ENCODE assay signal across 10 cellular contexts in the genomic region with DNA sequence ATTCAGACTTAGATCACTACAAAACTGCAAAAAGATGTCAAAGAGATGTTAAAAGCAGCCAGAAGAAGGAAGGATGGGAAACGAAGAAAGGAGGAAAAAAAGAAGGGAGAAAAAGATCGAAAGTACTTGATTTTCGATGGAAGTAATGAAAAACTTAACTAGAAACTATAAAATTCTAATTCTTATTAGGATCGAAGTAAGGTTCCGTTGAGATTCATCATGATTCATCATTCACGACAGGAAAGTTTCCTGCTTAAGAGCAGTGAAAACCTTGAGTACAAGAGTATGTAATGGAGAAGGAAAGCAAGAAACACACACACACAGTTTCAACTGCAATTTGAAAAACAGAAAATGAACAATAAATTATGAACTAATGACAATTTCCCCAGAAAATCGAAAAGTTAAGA. TPM values are rescaled to one million over a fixed set of nuclear protein-coding genes. Genes with fewer than 3 reads are reported as not detected.
DNase-seq lines count a peak whose midpoint lies in the region; ATAC-seq and TF ChIP-seq lines count a peak whose summit lies in the region.
"Had no signal": no experiment of that assay in that cellular context is flagged by ENCODE, and none has a peak within 500 bp of the region (broad histone marks: within the 10 kb centered on the region; RNA-seq: fewer than 3 reads in every experiment).

No MANE protein-coding gene starts in this region.

- H3K14ac ChIP-seq in neuronal stem cell (ENCODE audit: low read length) = no peak overlapping the region

- H3K27ac ChIP-seq in DND-41 (ENCODE audit: low read length) = peak overlapping the region; percentile 83
- H3K27ac ChIP-seq in coronary artery = peak overlapping the region in 1 of 2 donors; percentile 97
- no peak overlapping the region for H3K27ac ChIP-seq in neuronal stem cell (replicated peaks; ENCODE audit: low read length)

- H2BK15ac ChIP-seq in neuronal stem cell (ENCODE audit: low read length) = no peak overlapping the region

- no peak overlapping the region for H2BK12ac ChIP-seq in neuronal stem cell (ENCODE audit: low read length)

- H3K9ac ChIP-seq in DND-41 (ENCODE audit: low read depth, low read length) (peak overlapping the region; percentile 89), Loucy (ENCODE audit: low read depth, low read length, poor library complexity, severe bottlenecking) (peak overlapping the region; percentile 89), neuronal stem cell (ENCODE audit: low read depth, low read length, poor library complexity) (no peak overlapping the region)

- no peaks in the 10 kb centered on the region for H3F3A ChIP-seq in Loucy (ENCODE audit: low read depth)

- peaks cover 30% of the 10 kb centered on the region for H3K4me1 ChIP-seq in DND-41 (ENCODE audit: insufficient read depth, low read length)
- H3K4me1 ChIP-seq in Loucy (ENCODE audit: insufficient read depth, low read length, poor library complexity, severe bottlenecking) = peaks cover 35% of the 10 kb centered on the region
- peaks cover 3 to 6% of the 10 kb centered on the region in 2 donors for H3K4me1 ChIP-seq in neuronal stem cell (ENCODE audit: control insufficient read depth in 2 of 2, insufficient read depth in 1 of 2, low read depth in 1 of 2, low read length in 2 of 2)

- H2BK5ac ChIP-seq in neuronal stem cell (ENCODE audit: low read length) = no peak overlapping the region

- ATAC-seq in DND-41 (ENCODE audit: insufficient read depth, low read depth) (no peak), HG03159 (IDR thresholded peaks at IDR 0.05; ENCODE audit: unreplicated experiment) (no peak)

- no peak overlapping the region for H3K23ac ChIP-seq in neuronal stem cell (ENCODE audit: low read depth, low read length, poor library complexity)

- H4K8ac ChIP-seq in neuronal stem cell (ENCODE audit: low read depth, low read length) = no peak overlapping the region

- H4K20me1 ChIP-seq in DND-41 (ENCODE audit: insufficient read depth, low read length) (no peaks in the 10 kb centered on the region), Loucy (ENCODE audit: insufficient read depth, low read length, poor library complexity, severe bottlenecking) (peaks cover 25% of the 10 kb centered on the region)

- H3K4me2 ChIP-seq in DND-41 (ENCODE audit: insufficient read depth, low read length) (peak overlapping the region; percentile 75), Loucy (ENCODE audit: low read depth, low read length, poor library complexity, severe bottlenecking) (peak overlapping the region; percentile 90), neuronal stem cell (ENCODE audit: insufficient read depth, low read length, poor library complexity, severe bottlenecking) (no peak overlapping the region)

- DNase-seq in DND-41 = no peak
- no peak for DNase-seq in coronary artery (ENCODE audit: low spot score)
- DNase-seq in neuronal stem cell (ENCODE audit: low spot score) = no peak
- DNase-seq in HCEC 1CT = no peak
- DNase-seq in HPDE6-E6E7 (ENCODE audit: extremely low spot score) = no peak
- DNase-seq in activated CD4-positive, alpha-beta T cell treated with anti-CD3 and anti-CD28 coated beads for 1 hour = no peak
- DNase-seq: activated CD4-positive, alpha-beta T cell treated with anti-CD3 and anti-CD28 coated beads, Interleukin-2, amount 50 U/mL, for 1 hour; IMR-90 had no signal

- H2AFZ ChIP-seq in DND-41 (ENCODE audit: low read depth, low read length) (peak overlapping the region; percentile 85), Loucy (ENCODE audit: low read length) (no peak overlapping the region; the same call in 1 of the 2 replicates), neuronal stem cell (ENCODE audit: low read length) (peak overlapping the region; percentile 91)

- no peaks in the 10 kb centered on the region for H3K27me3 ChIP-seq in DND-41 (ENCODE audit: insufficient read depth, low read length, poor library complexity)
- no peaks in the 10 kb centered on the region for H3K27me3 ChIP-seq in Loucy (ENCODE audit: insufficient read depth, low read length, poor library complexity, severe bottlenecking)
- no peaks in the 10 kb centered on the region for H3K27me3 ChIP-seq in neuronal stem cell (ENCODE audit: control insufficient read depth in 3 of 3, insufficient read depth in 3 of 3, low read depth in 1 of 3, low read length in 3 of 3)

- no CpG with 5 or more reads among the region's 7 CpGs for WGBS in neuronal stem cell (ENCODE audit: extremely low coverage in 2 of 2, insufficient read length in 2 of 2, insufficient replicate concordance in 1 of 2), 2 donors

- H3K18ac ChIP-seq in neuronal stem cell (ENCODE audit: low read length) = no peak overlapping the region

- TF ChIP-seq CTCF in DND-41 (IDR thresholded peaks at IDR 0.05; ENCODE audit: borderline replicate concordance, extremely low read depth, low read length, poor library complexity, severe bottlenecking) (no peak), Loucy (conservative IDR thresholded peaks at IDR 0.05; ENCODE audit: low read length) (no peak), coronary artery (IDR thresholded peaks at IDR 0.05) (no peak)

- H3K9me3 ChIP-seq in DND-41 (ENCODE audit: insufficient read depth, low read length, severe bottlenecking) (no peaks in the 10 kb centered on the region), Loucy (ENCODE audit: insufficient read depth, low read depth, low read length) (no peaks in the 10 kb centered on the region), neuronal stem cell (replicated peaks in 1 of 2; ENCODE audit: control insufficient read depth in 2 of 2, insufficient read depth in 1 of 2, low read depth in 1 of 2, low read length in 2 of 2) (no peaks in the 10 kb centered on the region)

- no peaks in the 10 kb centered on the region for H3K9me2 ChIP-seq in Loucy (replicated peaks; ENCODE audit: low read depth, low read length)

- no peak overlapping the region for H2BK120ac ChIP-seq in neuronal stem cell (ENCODE audit: low read depth, low read length)

- H3K4ac ChIP-seq in neuronal stem cell (ENCODE audit: low read length) = no peak overlapping the region

- H3K79me1 ChIP-seq in neuronal stem cell (ENCODE audit: low read depth, low read length) = peaks cover 3% of the 10 kb centered on the region

- H2AK5ac ChIP-seq in neuronal stem cell (ENCODE audit: low read depth, low read length) = no peak overlapping the region

- no peak overlapping the region for H4K91ac ChIP-seq in neuronal stem cell (ENCODE audit: low read depth, low read length, poor library complexity)

- H3K36me3 ChIP-seq in DND-41 (ENCODE audit: insufficient read depth, low read length) (peaks cover 21% of the 10 kb centered on the region), Loucy (ENCODE audit: insufficient read depth, low read length) (peaks cover 7% of the 10 kb centered on the region), neuronal stem cell (replicated peaks in 1 of 2; ENCODE audit: control insufficient read depth in 2 of 2, insufficient read depth in 2 of 2, low read length in 2 of 2) (peaks cover 3 to 27% of the 10 kb centered on the region in 2 donors)

- H3K4me3 ChIP-seq in DND-41 (ENCODE audit: low read depth in 1 of 2, low read length in 2 of 2) = peak overlapping the region; percentile 71 to 84
- H3K4me3 ChIP-seq in Loucy (ENCODE audit: low read length, poor library complexity, severe bottlenecking) = peak overlapping the region; percentile 95
- peak overlapping the region; percentile 81 for H3K4me3 ChIP-seq in coronary artery
- peak overlapping the region in 1 of 2 donors; percentile 69 for H3K4me3 ChIP-seq in neuronal stem cell (ENCODE audit: low read length in 2 of 2)

- H3K79me2 ChIP-seq in DND-41 (ENCODE audit: insufficient read depth, low read length) (peaks cover 39% of the 10 kb centered on the region), Loucy (ENCODE audit: insufficient read depth, low read length) (peaks cover 42% of the 10 kb centered on the region)

RNA-seq across cellular contexts. Expression of a gene that starts 1.2 kb away (rescaled TPM):
- polyA plus RNA-seq in neuronal stem cell (2013, experiment 1 of 2) = 20.1 TPM
- polyA plus RNA-seq in neuronal stem cell (2013, experiment 2 of 2) = 21.1 TPM

RNA-seq across cellular contexts. Expression of a gene that starts 39.1 kb away (rescaled TPM):
- polyA plus RNA-seq in neuronal stem cell (2013, experiment 1 of 2) = 0.01 TPM
- not detected for polyA plus RNA-seq in neuronal stem cell (2013, experiment 2 of 2)
